Comparison of ENCODE assay signal across 15 cellular contexts in genomic region chr3:110859340-110859739, GRCh38.
"Had no signal": no experiment of that assay in that cellular context is flagged by ENCODE, and none has a peak within 500 bp of the region (broad histone marks: within the 10 kb centered on the region; RNA-seq: fewer than 3 reads in every experiment).

No MANE protein-coding gene starts in this region.

- H3K36me3 ChIP-seq: ascending aorta, ovary, tibial artery, uterus had no signal

- H3K27me3 Mint-ChIP-seq: effector memory CD8-positive, alpha-beta T cell had no signal

- H3K27ac ChIP-seq: ascending aorta, ovary, tibial artery, uterus had no signal

- H3K9me3 Mint-ChIP-seq: effector memory CD8-positive, alpha-beta T cell; neural crest cell had no signal

- H3K9me3 ChIP-seq: ascending aorta, ovary, tibial artery, uterus had no signal

- H3K4me1 ChIP-seq: ascending aorta, tibial artery, uterus had no signal

- H3K27ac Mint-ChIP-seq: effector memory CD8-positive, alpha-beta T cell had no signal

- H3K4me3 ChIP-seq: ascending aorta, ovary, tibial artery, uterus had no signal

- H3K4me1 Mint-ChIP-seq: neural crest cell had no signal

- DNase-seq: activated CD4-positive, alpha-beta T cell treated with anti-CD3 and anti-CD28 coated beads, Interleukin-2, amount 50 U/mL, for 1 hour; activated CD8-positive, alpha-beta memory T cell treated with anti-CD3 and anti-CD28 coated beads for 24 hours; activated naive CD4-positive, alpha-beta T cell treated with Interleukin-2 at 50 U/mL for 16 hours; dermis blood vessel endothelial cell; effector memory CD8-positive, alpha-beta T cell; head of caudate nucleus; ovary; retina; stimulated activated CD4-positive, alpha-beta T cell treated with anti-CD3 and anti-CD28 coated beads, Interleukin-4, amount 100 ng/mL, for 1 hour; stimulated activated naive CD4-positive, alpha-beta T cell; T-helper 2 cell; tibial artery; uterus had no signal

- H3K4me3 Mint-ChIP-seq: effector memory CD8-positive, alpha-beta T cell; neural crest cell had no signal

- H3K27me3 ChIP-seq: ascending aorta, ovary, tibial artery, uterus had no signal
